In the genomic region with DNA sequence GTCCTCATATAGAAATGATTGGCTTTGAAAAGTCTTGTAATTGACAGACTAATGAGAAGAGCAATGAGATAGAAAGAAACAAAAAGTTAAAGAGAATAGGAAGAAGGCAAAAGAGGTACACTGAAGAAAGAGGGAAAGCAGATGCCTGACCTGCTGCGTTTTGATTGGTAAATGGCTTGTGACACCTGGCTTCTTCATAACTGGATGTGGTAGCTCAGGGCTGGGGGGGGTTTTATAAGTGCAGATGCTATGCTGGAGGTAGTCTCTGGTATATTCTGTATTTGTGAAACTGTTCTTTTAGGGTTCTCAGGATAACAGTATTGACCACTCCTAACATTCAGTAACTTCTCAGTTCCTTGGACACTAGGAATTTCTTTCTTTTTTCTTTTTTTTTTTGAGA, we compare ENCODE assay signal across 9 cellular contexts. TPM values are rescaled to one million over a fixed set of nuclear protein-coding genes. Genes with fewer than 3 reads are reported as not detected.
DNase-seq lines count a peak whose midpoint lies in the region; ATAC-seq and TF ChIP-seq lines count a peak whose summit lies in the region.
"Had no signal": no experiment of that assay in that cellular context is flagged by ENCODE, and none has a peak within 500 bp of the region (broad histone marks: within the 10 kb centered on the region; RNA-seq: fewer than 3 reads in every experiment).

No MANE protein-coding gene starts in this region.

- TF ChIP-seq CTCF in right atrium auricular region (IDR thresholded peaks at IDR 0.05) (no peak), upper lobe of right lung (IDR thresholded peaks at IDR 0.05) (no peak)

- H3K27ac Mint-ChIP-seq in activated T-helper 1 cell treated with anti-CD3 and anti-CD28 coated beads, Interleukin-12 subunit alpha, Interleukin-12 subunit beta, Interleukin-2, Interleukin-4 antibody, amounts not matched to agents 30 ng/mL and 10 ng/mL and 1 ng/mL, durations not matched to agents 14 hours and 24 hours and 36 hours: peak overlapping the region; percentile 34
- no peak overlapping the region for H3K27ac Mint-ChIP-seq in memory B cell

- peaks cover 46% of the 10 kb centered on the region for H3K4me1 Mint-ChIP-seq in activated T-helper 1 cell treated with anti-CD3 and anti-CD28 coated beads, Interleukin-12 subunit alpha, Interleukin-12 subunit beta, Interleukin-2, Interleukin-4 antibody, amounts not matched to agents 30 ng/mL and 10 ng/mL and 1 ng/mL, durations not matched to agents 14 hours and 24 hours and 36 hours (ENCODE audit: low read depth)
- peaks cover 26% of the 10 kb centered on the region for H3K4me1 Mint-ChIP-seq in memory B cell

- no peak for DNase-seq in right atrium auricular region (ENCODE audit: low spot score)
- DNase-seq in left ventricle myocardium superior: no peak
- DNase-seq in activated T-helper 1 cell treated with anti-CD3 and anti-CD28 coated beads, Interleukin-12 subunit alpha, Interleukin-12 subunit beta, Interleukin-2, Interleukin-4 antibody, amounts not matched to agents 30 ng/mL and 10 ng/mL and 1 ng/mL, durations not matched to agents 14 hours and 24 hours and 36 hours (ENCODE audit: low spot score): no peak
- no peak for DNase-seq in memory B cell (ENCODE audit: low spot score in 2 of 2)
- DNase-seq in upper lobe of right lung: no peak
- no peak for DNase-seq in pons (ENCODE audit: low spot score)
- no peak for DNase-seq in NCI-H1436 (lab: John Stamatoyannopoulos, UW)
- no peak for DNase-seq in activated gamma-delta T cell (lab: John Stamatoyannopoulos, UW)
- DNase-seq: NCI-H2029 had no signal

- H3K4me3 ChIP-seq in right atrium auricular region: peak overlapping the region in 1 of 2 donors; percentile 91
- peak overlapping the region; percentile 94 for H3K4me3 ChIP-seq in upper lobe of right lung

- no peaks in the 10 kb centered on the region for H3K27me3 ChIP-seq in right atrium auricular region
- H3K27me3 ChIP-seq in upper lobe of right lung: no peaks in the 10 kb centered on the region

- H3K36me3 Mint-ChIP-seq in activated T-helper 1 cell treated with anti-CD3 and anti-CD28 coated beads, Interleukin-12 subunit alpha, Interleukin-12 subunit beta, Interleukin-2, Interleukin-4 antibody, amounts not matched to agents 30 ng/mL and 10 ng/mL and 1 ng/mL, durations not matched to agents 14 hours and 24 hours and 36 hours (ENCODE audit: low read depth): peaks cover 8% of the 10 kb centered on the region
- H3K36me3 Mint-ChIP-seq in memory B cell: no peaks in the 10 kb centered on the region

- H3K27me3 Mint-ChIP-seq in activated T-helper 1 cell treated with anti-CD3 and anti-CD28 coated beads, Interleukin-12 subunit alpha, Interleukin-12 subunit beta, Interleukin-2, Interleukin-4 antibody, amounts not matched to agents 30 ng/mL and 10 ng/mL and 1 ng/mL, durations not matched to agents 14 hours and 24 hours and 36 hours (ENCODE audit: insufficient read depth): peaks cover 24% of the 10 kb centered on the region
- no peaks in the 10 kb centered on the region for H3K27me3 Mint-ChIP-seq in memory B cell

- H3K27ac ChIP-seq in right atrium auricular region (peak overlapping the region; percentile 94 to 95), upper lobe of right lung (no peak overlapping the region)

- intact Hi-C loops in left ventricle myocardium superior (cut with micrococcal nuclease) (no loop called here), upper lobe of right lung (cut with DNase I) (no loop called here)
- intact Hi-C loops in activated T-helper 1 cell treated with anti-CD3 and anti-CD28 coated beads, Interleukin-12 subunit alpha, Interleukin-12 subunit beta, Interleukin-2, Interleukin-4 antibody, amounts not matched to agents 30 ng/mL and 10 ng/mL and 1 ng/mL, durations not matched to agents 14 hours and 24 hours and 36 hours (cut with micrococcal nuclease): no loop called here

- ATAC-seq in left ventricle myocardium superior: no peak
- no peak for ATAC-seq in memory B cell (ENCODE audit: low read depth)
- ATAC-seq in upper lobe of right lung: no peak

- H3K9me3 ChIP-seq in right atrium auricular region (no peaks in the 10 kb centered on the region), upper lobe of right lung (no peaks in the 10 kb centered on the region)

- H3K4me1 ChIP-seq in right atrium auricular region (peaks cover 0 to 57% of the 10 kb centered on the region in 2 donors), upper lobe of right lung (peaks cover 10% of the 10 kb centered on the region)

- H3K4me3 Mint-ChIP-seq in activated T-helper 1 cell treated with anti-CD3 and anti-CD28 coated beads, Interleukin-12 subunit alpha, Interleukin-12 subunit beta, Interleukin-2, Interleukin-4 antibody, amounts not matched to agents 30 ng/mL and 10 ng/mL and 1 ng/mL, durations not matched to agents 14 hours and 24 hours and 36 hours: peak overlapping the region; percentile 92
- H3K4me3 Mint-ChIP-seq in memory B cell: peak overlapping the region; percentile 91

- H3K36me3 ChIP-seq in right atrium auricular region (no peaks in the 10 kb centered on the region), upper lobe of right lung (no peaks in the 10 kb centered on the region)

- H3K9me3 Mint-ChIP-seq in activated T-helper 1 cell treated with anti-CD3 and anti-CD28 coated beads, Interleukin-12 subunit alpha, Interleukin-12 subunit beta, Interleukin-2, Interleukin-4 antibody, amounts not matched to agents 30 ng/mL and 10 ng/mL and 1 ng/mL, durations not matched to agents 14 hours and 24 hours and 36 hours: no peaks in the 10 kb centered on the region
- no peaks in the 10 kb centered on the region for H3K9me3 Mint-ChIP-seq in memory B cell

RNA-seq across cellular contexts. Expression of gene STARD9, which starts 1.4 kb away (rescaled TPM):
- total RNA-seq in right atrium auricular region (1 to 10 TPM; 8.3 to 8.8 TPM), left ventricle myocardium superior (6.9 TPM), upper lobe of right lung (15.4 TPM)
- total RNA-seq in activated T-helper 1 cell treated with anti-CD3 and anti-CD28 coated beads, Interleukin-12 subunit alpha, Interleukin-12 subunit beta, Interleukin-2, Interleukin-4 antibody, amounts not matched to agents 30 ng/mL and 10 ng/mL and 1 ng/mL, durations not matched to agents 14 hours and 24 hours and 36 hours: 6.1 and 9.2 TPM in 2 replicates

RNA-seq across cellular contexts. Expression of gene HAUS2, which starts 28.1 kb away (rescaled TPM):
- total RNA-seq in right atrium auricular region (10 to 100 TPM; 21.5 to 23.0 TPM), left ventricle myocardium superior (12.2 TPM), upper lobe of right lung (17.1 TPM)
- 43.2 and 46.7 TPM in 2 replicates for total RNA-seq in activated T-helper 1 cell treated with anti-CD3 and anti-CD28 coated beads, Interleukin-12 subunit alpha, Interleukin-12 subunit beta, Interleukin-2, Interleukin-4 antibody, amounts not matched to agents 30 ng/mL and 10 ng/mL and 1 ng/mL, durations not matched to agents 14 hours and 24 hours and 36 hours

RNA-seq across cellular contexts. Expression of gene LRRC57, which starts 28.2 kb away (rescaled TPM):
- 10 to 100 TPM in 1 of 2 donors, 1 to 10 TPM in 1; 6.7 to 12.4 TPM for total RNA-seq in right atrium auricular region
- 14.0 TPM for total RNA-seq in left ventricle myocardium superior
- 19.9 TPM in 2 replicates for total RNA-seq in activated T-helper 1 cell treated with anti-CD3 and anti-CD28 coated beads, Interleukin-12 subunit alpha, Interleukin-12 subunit beta, Interleukin-2, Interleukin-4 antibody, amounts not matched to agents 30 ng/mL and 10 ng/mL and 1 ng/mL, durations not matched to agents 14 hours and 24 hours and 36 hours
- total RNA-seq in upper lobe of right lung: 25.9 TPM
